1 cellular context compared by ENCODE assay signal in the genomic region with DNA sequence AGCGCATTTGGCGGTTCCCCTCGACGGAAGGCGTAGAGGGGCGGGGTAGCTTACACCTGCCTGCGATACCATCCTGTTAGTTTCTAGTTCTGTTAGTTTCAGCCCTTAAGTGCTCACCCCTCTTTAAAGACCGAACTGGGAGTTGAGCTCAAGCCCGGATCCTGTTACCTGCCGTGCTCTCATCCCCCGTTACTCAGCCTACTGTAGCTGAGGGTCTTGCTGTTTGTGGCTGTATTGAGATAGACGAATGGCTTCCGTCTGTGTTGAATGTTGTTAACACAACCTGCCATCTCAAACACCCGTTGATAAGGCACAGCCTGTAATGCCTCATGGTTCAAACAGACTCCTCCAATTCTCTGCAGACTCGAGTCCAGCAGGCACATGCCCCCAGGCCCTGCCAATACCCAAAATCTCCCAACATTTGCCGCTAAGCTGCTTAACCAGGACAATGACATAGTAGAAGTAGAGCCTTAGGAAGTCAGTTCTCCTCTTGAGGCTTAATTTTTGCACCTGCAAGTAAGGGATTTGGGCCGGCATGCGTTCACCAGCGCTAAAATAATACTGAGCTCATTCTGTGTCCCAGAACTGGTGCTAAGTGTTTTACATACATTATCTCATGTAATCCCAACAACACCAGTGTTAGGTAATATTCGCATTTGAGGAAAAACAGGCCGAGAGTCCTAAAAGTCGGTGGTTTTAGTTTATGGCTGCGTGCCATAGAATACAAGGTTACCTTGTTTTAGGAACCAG.
TF ChIP-seq lines count a peak whose summit lies in the region.

No MANE protein-coding gene starts in this region.

TF ChIP-seq in HepG2, 621 proteins besides CTCF, POLR2A, EP300 and RAD21 (continued from another document and continues in another):
- TF ChIP-seq, protein P1, sequence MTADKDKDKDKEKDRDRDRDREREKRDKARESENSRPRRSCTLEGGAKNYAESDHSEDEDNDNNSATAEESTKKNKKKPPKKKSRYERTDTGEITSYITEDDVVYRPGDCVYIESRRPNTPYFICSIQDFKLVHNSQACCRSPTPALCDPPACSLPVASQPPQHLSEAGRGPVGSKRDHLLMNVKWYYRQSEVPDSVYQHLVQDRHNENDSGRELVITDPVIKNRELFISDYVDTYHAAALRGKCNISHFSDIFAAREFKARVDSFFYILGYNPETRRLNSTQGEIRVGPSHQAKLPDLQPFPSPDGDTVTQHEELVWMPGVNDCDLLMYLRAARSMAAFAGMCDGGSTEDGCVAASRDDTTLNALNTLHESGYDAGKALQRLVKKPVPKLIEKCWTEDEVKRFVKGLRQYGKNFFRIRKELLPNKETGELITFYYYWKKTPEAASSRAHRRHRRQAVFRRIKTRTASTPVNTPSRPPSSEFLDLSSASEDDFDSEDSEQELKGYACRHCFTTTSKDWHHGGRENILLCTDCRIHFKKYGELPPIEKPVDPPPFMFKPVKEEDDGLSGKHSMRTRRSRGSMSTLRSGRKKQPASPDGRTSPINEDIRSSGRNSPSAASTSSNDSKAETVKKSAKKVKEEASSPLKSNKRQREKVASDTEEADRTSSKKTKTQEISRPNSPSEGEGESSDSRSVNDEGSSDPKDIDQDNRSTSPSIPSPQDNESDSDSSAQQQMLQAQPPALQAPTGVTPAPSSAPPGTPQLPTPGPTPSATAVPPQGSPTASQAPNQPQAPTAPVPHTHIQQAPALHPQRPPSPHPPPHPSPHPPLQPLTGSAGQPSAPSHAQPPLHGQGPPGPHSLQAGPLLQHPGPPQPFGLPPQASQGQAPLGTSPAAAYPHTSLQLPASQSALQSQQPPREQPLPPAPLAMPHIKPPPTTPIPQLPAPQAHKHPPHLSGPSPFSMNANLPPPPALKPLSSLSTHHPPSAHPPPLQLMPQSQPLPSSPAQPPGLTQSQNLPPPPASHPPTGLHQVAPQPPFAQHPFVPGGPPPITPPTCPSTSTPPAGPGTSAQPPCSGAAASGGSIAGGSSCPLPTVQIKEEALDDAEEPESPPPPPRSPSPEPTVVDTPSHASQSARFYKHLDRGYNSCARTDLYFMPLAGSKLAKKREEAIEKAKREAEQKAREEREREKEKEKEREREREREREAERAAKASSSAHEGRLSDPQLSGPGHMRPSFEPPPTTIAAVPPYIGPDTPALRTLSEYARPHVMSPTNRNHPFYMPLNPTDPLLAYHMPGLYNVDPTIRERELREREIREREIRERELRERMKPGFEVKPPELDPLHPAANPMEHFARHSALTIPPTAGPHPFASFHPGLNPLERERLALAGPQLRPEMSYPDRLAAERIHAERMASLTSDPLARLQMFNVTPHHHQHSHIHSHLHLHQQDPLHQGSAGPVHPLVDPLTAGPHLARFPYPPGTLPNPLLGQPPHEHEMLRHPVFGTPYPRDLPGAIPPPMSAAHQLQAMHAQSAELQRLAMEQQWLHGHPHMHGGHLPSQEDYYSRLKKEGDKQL (CRISPR knock-in tag; IDR thresholded peaks at IDR 0.05; ENCODE audit: low read depth), result no peak
- TF ChIP-seq FOXC1 (CRISPR knock-in tag; IDR thresholded peaks at IDR 0.05; ENCODE audit: borderline replicate concordance), result no peak
- no peak; the same call in 1 of the 2 replicates for TF ChIP-seq ETV5 (CRISPR knock-in tag; IDR thresholded peaks at IDR 0.05; ENCODE audit: borderline replicate concordance)
- TF ChIP-seq, protein P2, sequence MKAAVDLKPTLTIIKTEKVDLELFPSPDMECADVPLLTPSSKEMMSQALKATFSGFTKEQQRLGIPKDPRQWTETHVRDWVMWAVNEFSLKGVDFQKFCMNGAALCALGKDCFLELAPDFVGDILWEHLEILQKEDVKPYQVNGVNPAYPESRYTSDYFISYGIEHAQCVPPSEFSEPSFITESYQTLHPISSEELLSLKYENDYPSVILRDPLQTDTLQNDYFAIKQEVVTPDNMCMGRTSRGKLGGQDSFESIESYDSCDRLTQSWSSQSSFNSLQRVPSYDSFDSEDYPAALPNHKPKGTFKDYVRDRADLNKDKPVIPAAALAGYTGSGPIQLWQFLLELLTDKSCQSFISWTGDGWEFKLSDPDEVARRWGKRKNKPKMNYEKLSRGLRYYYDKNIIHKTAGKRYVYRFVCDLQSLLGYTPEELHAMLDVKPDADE (CRISPR knock-in tag; IDR thresholded peaks at IDR 0.05), result no peak
- TF ChIP-seq FOSL1 (CRISPR knock-in tag; IDR thresholded peaks at IDR 0.05; ENCODE audit: borderline replicate concordance), result no peak
- no peak for TF ChIP-seq ZEB1 (IDR thresholded peaks at IDR 0.05; ENCODE audit: insufficient replicate concordance, low read depth)
- TF ChIP-seq, protein P3, sequence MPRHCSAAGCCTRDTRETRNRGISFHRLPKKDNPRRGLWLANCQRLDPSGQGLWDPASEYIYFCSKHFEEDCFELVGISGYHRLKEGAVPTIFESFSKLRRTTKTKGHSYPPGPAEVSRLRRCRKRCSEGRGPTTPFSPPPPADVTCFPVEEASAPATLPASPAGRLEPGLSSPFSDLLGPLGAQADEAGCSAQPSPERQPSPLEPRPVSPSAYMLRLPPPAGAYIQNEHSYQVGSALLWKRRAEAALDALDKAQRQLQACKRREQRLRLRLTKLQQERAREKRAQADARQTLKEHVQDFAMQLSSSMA (CRISPR knock-in tag; IDR thresholded peaks at IDR 0.05), result no peak
- TF ChIP-seq PHF5A (CRISPR knock-in tag; IDR thresholded peaks at IDR 0.05; ENCODE audit: low read depth, unreplicated experiment), result no peak
- TF ChIP-seq, protein P4, sequence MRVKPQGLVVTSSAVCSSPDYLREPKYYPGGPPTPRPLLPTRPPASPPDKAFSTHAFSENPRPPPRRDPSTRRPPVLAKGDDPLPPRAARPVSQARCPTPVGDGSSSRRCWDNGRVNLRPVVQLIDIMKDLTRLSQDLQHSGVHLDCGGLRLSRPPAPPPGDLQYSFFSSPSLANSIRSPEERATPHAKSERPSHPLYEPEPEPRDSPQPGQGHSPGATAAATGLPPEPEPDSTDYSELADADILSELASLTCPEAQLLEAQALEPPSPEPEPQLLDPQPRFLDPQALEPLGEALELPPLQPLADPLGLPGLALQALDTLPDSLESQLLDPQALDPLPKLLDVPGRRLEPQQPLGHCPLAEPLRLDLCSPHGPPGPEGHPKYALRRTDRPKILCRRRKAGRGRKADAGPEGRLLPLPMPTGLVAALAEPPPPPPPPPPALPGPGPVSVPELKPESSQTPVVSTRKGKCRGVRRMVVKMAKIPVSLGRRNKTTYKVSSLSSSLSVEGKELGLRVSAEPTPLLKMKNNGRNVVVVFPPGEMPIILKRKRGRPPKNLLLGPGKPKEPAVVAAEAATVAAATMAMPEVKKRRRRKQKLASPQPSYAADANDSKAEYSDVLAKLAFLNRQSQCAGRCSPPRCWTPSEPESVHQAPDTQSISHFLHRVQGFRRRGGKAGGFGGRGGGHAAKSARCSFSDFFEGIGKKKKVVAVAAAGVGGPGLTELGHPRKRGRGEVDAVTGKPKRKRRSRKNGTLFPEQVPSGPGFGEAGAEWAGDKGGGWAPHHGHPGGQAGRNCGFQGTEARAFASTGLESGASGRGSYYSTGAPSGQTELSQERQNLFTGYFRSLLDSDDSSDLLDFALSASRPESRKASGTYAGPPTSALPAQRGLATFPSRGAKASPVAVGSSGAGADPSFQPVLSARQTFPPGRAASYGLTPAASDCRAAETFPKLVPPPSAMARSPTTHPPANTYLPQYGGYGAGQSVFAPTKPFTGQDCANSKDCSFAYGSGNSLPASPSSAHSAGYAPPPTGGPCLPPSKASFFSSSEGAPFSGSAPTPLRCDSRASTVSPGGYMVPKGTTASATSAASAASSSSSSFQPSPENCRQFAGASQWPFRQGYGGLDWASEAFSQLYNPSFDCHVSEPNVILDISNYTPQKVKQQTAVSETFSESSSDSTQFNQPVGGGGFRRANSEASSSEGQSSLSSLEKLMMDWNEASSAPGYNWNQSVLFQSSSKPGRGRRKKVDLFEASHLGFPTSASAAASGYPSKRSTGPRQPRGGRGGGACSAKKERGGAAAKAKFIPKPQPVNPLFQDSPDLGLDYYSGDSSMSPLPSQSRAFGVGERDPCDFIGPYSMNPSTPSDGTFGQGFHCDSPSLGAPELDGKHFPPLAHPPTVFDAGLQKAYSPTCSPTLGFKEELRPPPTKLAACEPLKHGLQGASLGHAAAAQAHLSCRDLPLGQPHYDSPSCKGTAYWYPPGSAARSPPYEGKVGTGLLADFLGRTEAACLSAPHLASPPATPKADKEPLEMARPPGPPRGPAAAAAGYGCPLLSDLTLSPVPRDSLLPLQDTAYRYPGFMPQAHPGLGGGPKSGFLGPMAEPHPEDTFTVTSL (CRISPR knock-in tag; IDR thresholded peaks at IDR 0.05; ENCODE audit: borderline replicate concordance), result 0 out of 2 replicates have a peak, but pooled peaks have one; percentile 44
- TF ChIP-seq, protein P5, sequence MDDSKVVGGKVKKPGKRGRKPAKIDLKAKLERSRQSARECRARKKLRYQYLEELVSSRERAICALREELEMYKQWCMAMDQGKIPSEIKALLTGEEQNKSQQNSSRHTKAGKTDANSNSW (CRISPR knock-in tag; IDR thresholded peaks at IDR 0.05; ENCODE audit: borderline replicate concordance), result no peak
- TF ChIP-seq XBP1 (CRISPR knock-in tag; IDR thresholded peaks at IDR 0.05), result peak; percentile 2; the same call in 1 of the 2 replicates
- no peak for TF ChIP-seq ZNF615 (CRISPR knock-in tag; IDR thresholded peaks at IDR 0.05; ENCODE audit: borderline replicate concordance)
- TF ChIP-seq ZNF24 (IDR thresholded peaks at IDR 0.05), result no peak
- TF ChIP-seq, protein P6, sequence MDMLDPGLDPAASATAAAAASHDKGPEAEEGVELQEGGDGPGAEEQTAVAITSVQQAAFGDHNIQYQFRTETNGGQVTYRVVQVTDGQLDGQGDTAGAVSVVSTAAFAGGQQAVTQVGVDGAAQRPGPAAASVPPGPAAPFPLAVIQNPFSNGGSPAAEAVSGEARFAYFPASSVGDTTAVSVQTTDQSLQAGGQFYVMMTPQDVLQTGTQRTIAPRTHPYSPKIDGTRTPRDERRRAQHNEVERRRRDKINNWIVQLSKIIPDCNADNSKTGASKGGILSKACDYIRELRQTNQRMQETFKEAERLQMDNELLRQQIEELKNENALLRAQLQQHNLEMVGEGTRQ (IDR thresholded peaks at IDR 0.05; ENCODE audit: low read depth, low read length), result no peak
- TF ChIP-seq, protein P6 (CRISPR knock-in tag; IDR thresholded peaks at IDR 0.05; ENCODE audit: borderline replicate concordance), result no peak
- no peak for TF ChIP-seq ZFP1 (CRISPR knock-in tag; IDR thresholded peaks at IDR 0.05)
- no peak for TF ChIP-seq ZMYM2 (CRISPR knock-in tag; IDR thresholded peaks at IDR 0.05)
- no peak; the same call in 1 of the 2 replicates for TF ChIP-seq HES4 (CRISPR knock-in tag; IDR thresholded peaks at IDR 0.05; ENCODE audit: borderline replicate concordance)
- TF ChIP-seq, protein P7, sequence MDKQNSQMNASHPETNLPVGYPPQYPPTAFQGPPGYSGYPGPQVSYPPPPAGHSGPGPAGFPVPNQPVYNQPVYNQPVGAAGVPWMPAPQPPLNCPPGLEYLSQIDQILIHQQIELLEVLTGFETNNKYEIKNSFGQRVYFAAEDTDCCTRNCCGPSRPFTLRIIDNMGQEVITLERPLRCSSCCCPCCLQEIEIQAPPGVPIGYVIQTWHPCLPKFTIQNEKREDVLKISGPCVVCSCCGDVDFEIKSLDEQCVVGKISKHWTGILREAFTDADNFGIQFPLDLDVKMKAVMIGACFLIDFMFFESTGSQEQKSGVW (CRISPR knock-in tag; IDR thresholded peaks at IDR 0.05; ENCODE audit: borderline replicate concordance), result no peak
- TF ChIP-seq ZFP36L2 (CRISPR knock-in tag; IDR thresholded peaks at IDR 0.05), result no peak
- no peak for TF ChIP-seq SNRNP70 (IDR thresholded peaks at IDR 0.05; ENCODE audit: low read depth, low read length)
- TF ChIP-seq, protein P8, sequence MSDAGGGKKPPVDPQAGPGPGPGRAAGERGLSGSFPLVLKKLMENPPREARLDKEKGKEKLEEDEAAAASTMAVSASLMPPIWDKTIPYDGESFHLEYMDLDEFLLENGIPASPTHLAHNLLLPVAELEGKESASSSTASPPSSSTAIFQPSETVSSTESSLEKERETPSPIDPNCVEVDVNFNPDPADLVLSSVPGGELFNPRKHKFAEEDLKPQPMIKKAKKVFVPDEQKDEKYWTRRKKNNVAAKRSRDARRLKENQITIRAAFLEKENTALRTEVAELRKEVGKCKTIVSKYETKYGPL (CRISPR knock-in tag; IDR thresholded peaks at IDR 0.05), result no peak
- no peak for TF ChIP-seq KDM3A (CRISPR knock-in tag; IDR thresholded peaks at IDR 0.05; ENCODE audit: low read depth)
- no peak for TF ChIP-seq KAT7 (CRISPR knock-in tag; IDR thresholded peaks at IDR 0.05; ENCODE audit: borderline replicate concordance)
- TF ChIP-seq ZC3H4 (CRISPR knock-in tag; IDR thresholded peaks at IDR 0.05; ENCODE audit: borderline replicate concordance), result 0 out of 2 replicates have a peak, but pooled peaks have one; percentile 75
- TF ChIP-seq SAP130 (CRISPR knock-in tag; IDR thresholded peaks at IDR 0.05; ENCODE audit: low read depth), result peak; percentile 24; the same call in 1 of the 2 replicates
- TF ChIP-seq ZNF766 (CRISPR knock-in tag; IDR thresholded peaks at IDR 0.05; ENCODE audit: borderline replicate concordance), result no peak
- no peak for TF ChIP-seq ZNF274 (CRISPR knock-in tag; IDR thresholded peaks at IDR 0.05)
- no peak for TF ChIP-seq KDM2A (CRISPR knock-in tag; IDR thresholded peaks at IDR 0.05; ENCODE audit: borderline replicate concordance, low read depth)
- no peak for TF ChIP-seq SIX4 (CRISPR knock-in tag; IDR thresholded peaks at IDR 0.05)
- TF ChIP-seq ZNF7 (CRISPR knock-in tag; IDR thresholded peaks at IDR 0.05), result peak; percentile 95
- TF ChIP-seq ZNF441 (CRISPR knock-in tag; IDR thresholded peaks at IDR 0.05; ENCODE audit: borderline replicate concordance), result no peak
- 0 out of 2 replicates have a peak, but pooled peaks have one; percentile 57 for TF ChIP-seq ZNF432 (CRISPR knock-in tag; IDR thresholded peaks at IDR 0.05; ENCODE audit: borderline replicate concordance)
- TF ChIP-seq ZNF790 (CRISPR knock-in tag; IDR thresholded peaks at IDR 0.05; ENCODE audit: borderline replicate concordance), result no peak
- TF ChIP-seq, protein P9, sequence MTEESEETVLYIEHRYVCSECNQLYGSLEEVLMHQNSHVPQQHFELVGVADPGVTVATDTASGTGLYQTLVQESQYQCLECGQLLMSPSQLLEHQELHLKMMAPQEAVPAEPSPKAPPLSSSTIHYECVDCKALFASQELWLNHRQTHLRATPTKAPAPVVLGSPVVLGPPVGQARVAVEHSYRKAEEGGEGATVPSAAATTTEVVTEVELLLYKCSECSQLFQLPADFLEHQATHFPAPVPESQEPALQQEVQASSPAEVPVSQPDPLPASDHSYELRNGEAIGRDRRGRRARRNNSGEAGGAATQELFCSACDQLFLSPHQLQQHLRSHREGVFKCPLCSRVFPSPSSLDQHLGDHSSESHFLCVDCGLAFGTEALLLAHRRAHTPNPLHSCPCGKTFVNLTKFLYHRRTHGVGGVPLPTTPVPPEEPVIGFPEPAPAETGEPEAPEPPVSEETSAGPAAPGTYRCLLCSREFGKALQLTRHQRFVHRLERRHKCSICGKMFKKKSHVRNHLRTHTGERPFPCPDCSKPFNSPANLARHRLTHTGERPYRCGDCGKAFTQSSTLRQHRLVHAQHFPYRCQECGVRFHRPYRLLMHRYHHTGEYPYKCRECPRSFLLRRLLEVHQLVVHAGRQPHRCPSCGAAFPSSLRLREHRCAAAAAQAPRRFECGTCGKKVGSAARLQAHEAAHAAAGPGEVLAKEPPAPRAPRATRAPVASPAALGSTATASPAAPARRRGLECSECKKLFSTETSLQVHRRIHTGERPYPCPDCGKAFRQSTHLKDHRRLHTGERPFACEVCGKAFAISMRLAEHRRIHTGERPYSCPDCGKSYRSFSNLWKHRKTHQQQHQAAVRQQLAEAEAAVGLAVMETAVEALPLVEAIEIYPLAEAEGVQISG (CRISPR knock-in tag; IDR thresholded peaks at IDR 0.05), result no peak
- no peak; the same call in 1 of the 2 replicates for TF ChIP-seq ZNF570 (CRISPR knock-in tag; IDR thresholded peaks at IDR 0.05; ENCODE audit: borderline replicate concordance)
- no peak for TF ChIP-seq ZSCAN30 (CRISPR knock-in tag; IDR thresholded peaks at IDR 0.05)
